Comparison of ENCODE assay signal across 15 cellular contexts in the genomic region with DNA sequence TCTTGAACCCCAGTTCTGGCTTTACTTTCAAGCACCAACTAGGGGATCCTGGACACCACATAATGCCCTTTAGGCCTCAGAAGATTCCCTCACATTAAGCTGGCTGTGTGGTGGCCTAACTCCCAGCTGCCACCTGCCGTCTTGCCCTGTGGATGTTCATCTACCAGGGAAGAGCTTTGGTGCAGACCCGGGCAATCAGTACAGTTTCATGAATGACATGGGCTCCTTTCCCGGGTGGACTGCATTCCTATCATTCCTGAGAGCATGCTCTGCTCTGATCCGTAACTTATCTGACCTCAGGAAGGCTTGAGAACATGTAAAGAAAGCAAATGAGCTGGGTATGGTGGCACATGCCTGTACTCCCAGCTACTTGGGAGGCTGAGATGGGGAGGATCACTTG. TPM values are rescaled to one million over a fixed set of nuclear protein-coding genes. Genes with fewer than 3 reads are reported as not detected.
DNase-seq lines count a peak whose midpoint lies in the region; ATAC-seq, FAIRE-seq and TF ChIP-seq lines count a peak whose summit lies in the region.
"Had no signal": no experiment of that assay in that cellular context is flagged by ENCODE, and none has a peak within 500 bp of the region (broad histone marks: within the 10 kb centered on the region; RNA-seq: fewer than 3 reads in every experiment).

No MANE protein-coding gene starts in this region.

- H3K27ac ChIP-seq in brain microvascular endothelial cell (no peak overlapping the region), keratinocyte (ENCODE audit: control insufficient read depth, insufficient read depth, low read length) (peak overlapping the region; percentile 96)
- H3K27ac ChIP-seq: ascending aorta, gastrocnemius medialis had no signal

- H3K4me3 ChIP-seq in brain microvascular endothelial cell (ENCODE audit: low read depth, low read length) (no peak overlapping the region), keratinocyte (ENCODE audit: control insufficient read depth in 2 of 3, extremely low read depth in 1 of 3, insufficient read depth in 2 of 3, low read depth in 1 of 3, low read length in 3 of 3) (no peak overlapping the region)
- H3K4me3 ChIP-seq: ascending aorta, gastrocnemius medialis, HAP-1, mucosa of descending colon had no signal

- H3K9me3 ChIP-seq in keratinocyte (ENCODE audit: control insufficient read depth, low read depth, low read length): no peaks in the 10 kb centered on the region
- H3K9me3 ChIP-seq: ascending aorta, gastrocnemius medialis, HAP-1, mucosa of descending colon had no signal

- no peak for TF ChIP-seq CTCF in brain microvascular endothelial cell (IDR thresholded peaks at IDR 0.05; ENCODE audit: low read depth, low read length, missing control alignments)
- TF ChIP-seq CTCF in keratinocyte (optimal IDR thresholded peaks at IDR 0.05 in 1 of 3, IDR thresholded peaks at IDR 0.05 in 1 of 3, conservative IDR thresholded peaks at IDR 0.05 in 1 of 3; ENCODE audit: extremely low read depth in 1 of 3, insufficient read depth in 2 of 3, low read length in 3 of 3): peak in 1 of 3 experiments; percentile 67
- no peak for TF ChIP-seq CTCF in GM13976 (IDR thresholded peaks at IDR 0.05; ENCODE audit: borderline replicate concordance, control extremely low read depth, extremely low read depth, insufficient read depth, missing control alignments)

- peak overlapping the region; percentile 20 for H3K4me2 ChIP-seq in keratinocyte (ENCODE audit: control insufficient read depth, extremely low read depth, insufficient read depth, low read depth, low read length)

- peaks cover 52% of the 10 kb centered on the region for H3K4me1 ChIP-seq in keratinocyte (ENCODE audit: control insufficient read depth, extremely low read depth, insufficient read depth, low read length)
- H3K4me1 ChIP-seq: ascending aorta, HAP-1 had no signal

- H3K36me3 ChIP-seq in brain microvascular endothelial cell (replicated peaks) (no peaks in the 10 kb centered on the region), keratinocyte (ENCODE audit: control insufficient read depth in 2 of 2, extremely low read depth in 1 of 2, insufficient read depth in 2 of 2, low read length in 2 of 2) (no peaks in the 10 kb centered on the region)
- H3K36me3 ChIP-seq: ascending aorta, gastrocnemius medialis, HAP-1 had no signal

- peak overlapping the region; percentile 34 for H3K9ac ChIP-seq in keratinocyte (ENCODE audit: control insufficient read depth, extremely low read depth, insufficient read depth, low read length)

- H3K79me2 ChIP-seq in keratinocyte (ENCODE audit: control insufficient read depth, insufficient read depth, low read length): peaks cover 4% of the 10 kb centered on the region

- peak; percentile 68 for DNase-seq in 8988T
- peak; percentile 75 for DNase-seq in HTR-8/SVneo (ENCODE audit: insufficient read length, low spot score)
- peak; percentile 28 for DNase-seq in brain microvascular endothelial cell
- DNase-seq in keratinocyte (ENCODE audit: low read depth, low spot score): peak; percentile 58
- DNase-seq in activated CD4-positive, alpha-beta T cell treated with anti-CD3 and anti-CD28 coated beads, Interleukin-2, amount 50 U/mL, for 1 hour: no peak
- no peak for DNase-seq in activated CD4-positive, alpha-beta T cell treated with anti-CD3 and anti-CD28 coated beads, Interleukin-2, amount 50 U/mL, for 4 hours
- DNase-seq in GM13976 (ENCODE audit: low spot score): no peak
- DNase-seq: activated CD8-positive, alpha-beta memory T cell treated with anti-CD3 and anti-CD28 coated beads, Interleukin-2, amount 10 ng/mL, durations not matched to agents 7 days and 5 days; gastrocnemius medialis; mucosa of descending colon; NCI-H1092 treated with DMSO at 0.1 percent for 48 hours; NCI-H774 had no signal

- dilution Hi-C loops in keratinocyte (cut with MboI; ENCODE audit: extremely low pct_ligation_motif_present, low sequenced_read_pairs): no loop called here

- FAIRE-seq in HTR-8/SVneo (lab: Jason Lieb, UNC) (peak; percentile 86), keratinocyte (lab: Jason Lieb, UNC) (peak; percentile 66)

- in situ Hi-C loops in brain microvascular endothelial cell (cut with HindIII; ENCODE audit: low pct_ligation_motif_present, low sequenced_read_pairs): no loop called here
- in situ Hi-C loops in GM13976 (cut with MboI; ENCODE audit: low sequenced_read_pairs, unreplicated experiment): no loop called here

- H2AFZ ChIP-seq in keratinocyte (ENCODE audit: control insufficient read depth, low read length): no peak overlapping the region

- no peak for ATAC-seq in GM21447 (IDR thresholded peaks at IDR 0.05; ENCODE audit: unreplicated experiment)
- ATAC-seq: activated CD8-positive, alpha-beta memory T cell treated with anti-CD3 and anti-CD28 coated beads, Interleukin-2, amount 10 ng/mL, durations not matched to agents 7 days and 5 days; gastrocnemius medialis; mucosa of descending colon had no signal

- no peaks in the 10 kb centered on the region for H3K27me3 ChIP-seq in brain microvascular endothelial cell (replicated peaks)
- H3K27me3 ChIP-seq in keratinocyte (ENCODE audit: control insufficient read depth, extremely low read depth, insufficient read depth, low read length): no peaks in the 10 kb centered on the region
- H3K27me3 ChIP-seq: ascending aorta, gastrocnemius medialis had no signal

- no peaks in the 10 kb centered on the region for H4K20me1 ChIP-seq in keratinocyte (ENCODE audit: control insufficient read depth, extremely low read depth, insufficient read depth, low read length)

- no peaks in the 10 kb centered on the region for H3K9me1 ChIP-seq in keratinocyte (ENCODE audit: control insufficient read depth, extremely low read depth, insufficient read depth, low read length)

RNA-seq across cellular contexts. Expression of a gene that starts 50.0 kb away (rescaled TPM):
- polyA plus RNA-seq in keratinocyte: 62.0 to 73.3 TPM (median 68.5 TPM) in 3 replicates
- polyA plus RNA-seq in keratinocyte (2011; ENCODE audit: low read depth): 10.7 TPM
- polyA plus RNA-seq in keratinocyte (2011; cell fraction: cytosol; rRNA removed): 44.5 and 70.9 TPM in 2 replicates
- polyA plus RNA-seq in keratinocyte (2011; cell fraction: nucleus; rRNA removed): 52.7 and 60.1 TPM in 2 replicates
- polyA plus RNA-seq in keratinocyte (2012; ENCODE audit: low replicate concordance): 33.2 and 50.8 TPM in 2 replicates
- polyA minus RNA-seq in keratinocyte: 122 to 165 TPM (median 142 TPM) in 3 replicates
- 90.7 TPM for polyA minus RNA-seq in keratinocyte (2011; cell fraction: cytosol; rRNA and poly(A)+ RNA removed)
- polyA minus RNA-seq in keratinocyte (2011; cell fraction: nucleus; rRNA and poly(A)+ RNA removed): 97.9 and 213 TPM in 2 replicates

Comparison
In these comparisons a context has a peak if more than half of its experiments do, and no peak if none do; other contexts are left out.
1. DNase-seq: peak in 8988T (single experiment), HTR-8/SVneo (single experiment), brain microvascular endothelial cell (single experiment) and keratinocyte (single experiment); none in activated CD4-positive, alpha-beta T cell treated with anti-CD3 and anti-CD28 coated beads, Interleukin-2, amount 50 U/mL, for 1 hour (single experiment), activated CD4-positive, alpha-beta T cell treated with anti-CD3 and anti-CD28 coated beads, Interleukin-2, amount 50 U/mL, for 4 hours (0 of 2) and GM13976 (single experiment).